In genomic region chr21:20266369-20266710, GRCh38 we compare ENCODE assay signal across 34 cellular contexts.
"Had no signal": no experiment of that assay in that cellular context is flagged by ENCODE, and none has a peak within 500 bp of the region (broad histone marks: within the 10 kb centered on the region; RNA-seq: fewer than 3 reads in every experiment).

No MANE protein-coding gene starts in this region.

- DNase-seq: activated B cell treated with CpG ODN at 0.5 μM for 24 hours; activated CD4-positive, alpha-beta memory T cell treated with anti-CD3 and anti-CD28 coated beads for 36 hours; activated CD4-positive, alpha-beta T cell treated with anti-CD3 and anti-CD28 coated beads for 4 hours; activated CD4-positive, alpha-beta T cell treated with anti-CD3 and anti-CD28 coated beads, Interleukin-2, amount 10 ng/mL, durations not matched to agents 24 days and 14 days; activated CD4-positive, alpha-beta T cell treated with anti-CD3 and anti-CD28 coated beads, Interleukin-2, amount 50 U/mL, for 1 hour; activated CD4-positive, alpha-beta T cell treated with anti-CD3 and anti-CD28 coated beads, Interleukin-2, amount 50 U/mL, for 4 hours; activated CD4-positive, CD25-positive, alpha-beta regulatory T cell treated with anti-CD3 and anti-CD28 coated beads, Interleukin-2, amount 50 U/mL, for 72 hours; activated CD8-positive, alpha-beta memory T cell treated with anti-CD3 and anti-CD28 coated beads, Interleukin-2, amount 50 U/mL, for 4 hours; activated CD8-positive, alpha-beta T cell treated with anti-CD3 and anti-CD28 coated beads for 36 hours; activated effector memory CD4-positive, alpha-beta T cell treated with anti-CD3 and anti-CD28 coated beads, Interleukin-2, amount 50 U/mL, for 16 hours; activated gamma-delta T cell treated with Interleukin-2 at 50 U/mL for 16 hours; activated naive CD4-positive, alpha-beta T cell; activated naive CD4-positive, alpha-beta T cell treated with anti-CD3 and anti-CD28 coated beads for 36 hours; activated naive CD4-positive, alpha-beta T cell treated with anti-CD3 and anti-CD28 coated beads, Interleukin-2, amount 50 U/mL, for 16 hours; activated naive CD8-positive, alpha-beta T cell treated with anti-CD3 and anti-CD28 coated beads for 36 hours; activated T-cell treated with anti-CD3 and anti-CD28 coated beads for 4 hours; activated T-cell treated with anti-CD3 and anti-CD28 coated beads, Interleukin-2, amount 50 U/mL, for 1 hour; activated T-cell treated with anti-CD3 and anti-CD28 coated beads, Interleukin-2, amount 50 U/mL, for 4 hours; activated T-cell treated with anti-CD3 and anti-CD28 coated beads, Interleukin-2, amount 50 U/mL, for 72 hours; adrenal gland; amniotic stem cell; aorta; body of pancreas; brain microvascular endothelial cell; central memory CD4-positive, alpha-beta T cell; T-helper 1 cell; T-helper 2 cell; T-helper 9 cell had no signal

- H3K9me3 ChIP-seq: adrenal gland, body of pancreas, breast epithelium had no signal

- H3K4me3 ChIP-seq: adrenal gland, body of pancreas, breast epithelium had no signal

- FAIRE-seq: astrocyte, TTC549 had no signal

- H3K27me3 ChIP-seq: adrenal gland, body of pancreas, brain microvascular endothelial cell, breast epithelium had no signal

- H3K4me1 ChIP-seq: adrenal gland, body of pancreas, breast epithelium had no signal

- ATAC-seq: activated CD8-positive, alpha-beta T cell treated with anti-CD3 and anti-CD28 coated beads for 36 hours; activated naive CD4-positive, alpha-beta T cell treated with anti-CD3 and anti-CD28 coated beads, Interleukin-2, amount 50 U/mL, for 72 hours; activated T-cell treated with anti-CD3 and anti-CD28 coated beads, Interleukin-2, amount 50 U/mL, for 4 hours; activated T-cell treated with anti-CD3 and anti-CD28 coated beads, Interleukin-2, amount 50 U/mL, for 72 hours; activated T-helper 17 cell treated with anti-CD3 and anti-CD28 coated beads, Interleukin-2, amount 50 U/mL, for 72 hours; body of pancreas had no signal

- H3K27ac ChIP-seq: adrenal gland, body of pancreas, brain microvascular endothelial cell, breast epithelium, VCaP had no signal

- H3K36me3 ChIP-seq: adrenal gland, brain microvascular endothelial cell, breast epithelium had no signal
